Comparison of ENCODE assay signal across 22 cellular contexts in the genomic region with DNA sequence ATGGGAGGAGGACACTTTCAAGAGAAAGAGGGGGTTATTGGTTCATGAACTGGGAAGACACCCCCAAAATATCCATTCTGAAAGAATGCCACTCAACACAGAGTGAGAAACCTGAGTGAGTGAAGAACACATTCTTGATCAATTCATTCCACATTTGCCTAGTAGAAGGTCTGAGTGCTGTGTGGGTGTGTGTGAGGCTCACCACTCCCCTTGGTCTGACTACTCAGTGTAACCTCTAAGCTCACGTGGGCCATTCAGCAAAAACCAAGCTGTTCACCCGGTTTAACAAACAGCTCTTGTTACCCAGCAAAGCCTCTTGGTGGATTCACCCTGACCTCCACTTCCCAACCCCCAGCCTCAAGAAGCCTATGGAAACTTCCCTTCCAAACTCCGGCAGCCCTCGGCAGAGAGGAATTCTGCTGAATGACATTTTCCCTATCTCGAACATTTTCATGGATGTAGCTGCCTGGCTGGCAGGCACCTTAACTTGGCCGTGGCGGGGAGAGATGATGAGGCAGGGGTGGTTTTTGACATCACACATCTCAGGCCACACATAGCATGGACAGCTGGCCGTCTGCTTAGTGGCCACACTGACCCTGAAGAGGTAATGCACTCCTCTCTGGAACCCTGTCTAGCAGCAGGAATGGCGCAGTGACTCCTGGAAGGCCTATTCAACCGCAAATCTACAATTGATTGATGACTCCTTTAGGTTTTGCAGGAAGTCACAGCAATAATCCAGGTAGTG. TPM values are rescaled to one million over a fixed set of nuclear protein-coding genes. Genes with fewer than 3 reads are reported as not detected.
DNase-seq lines count a peak whose midpoint lies in the region; ATAC-seq and TF ChIP-seq lines count a peak whose summit lies in the region.
"Had no signal": no experiment of that assay in that cellular context is flagged by ENCODE, and none has a peak within 500 bp of the region (broad histone marks: within the 10 kb centered on the region; RNA-seq: fewer than 3 reads in every experiment).

No MANE protein-coding gene starts in this region.

- H4K20me1 ChIP-seq in PC-9 (ENCODE audit: insufficient read depth) = no peaks in the 10 kb centered on the region

- TF ChIP-seq CTCF in GM20000 (IDR thresholded peaks at IDR 0.05; ENCODE audit: extremely low read depth, missing control alignments) (no peak), PC-9 (conservative IDR thresholded peaks at IDR 0.05) (no peak), progenitor cell of endocrine pancreas (IDR thresholded peaks at IDR 0.05; ENCODE audit: unreplicated experiment) (no peak), tibial artery (IDR thresholded peaks at IDR 0.05) (no peak)

- no peak overlapping the region for H3K27ac ChIP-seq in PC-9
- no peak overlapping the region for H3K27ac ChIP-seq in tibial artery
- H3K27ac ChIP-seq: coronary artery, sigmoid colon had no signal

- POLR2A ChIA-PET in PC-9 (lab: Charles Lee; ENCODE audit: unreplicated experiment) = interaction anchor here (0.5 to 0.7 kb wide), 3 partner anchors 16 to 66 kb away, joined by 3 read pairs; no protein-coding TSS in a partner anchor

- H3K36me3 Mint-ChIP-seq in progenitor cell of endocrine pancreas (ENCODE audit: insufficient read depth) (no peaks in the 10 kb centered on the region), T-helper 17 cell (ENCODE audit: low read depth) (peaks cover 2% of the 10 kb centered on the region)
- H3K36me3 Mint-ChIP-seq: natural killer cell had no signal

- peak; percentile 37 for DNase-seq in GM20000 (ENCODE audit: low spot score)
- DNase-seq in PC-9 = peak; percentile 52 to 60
- DNase-seq in foreskin melanocyte = peak; percentile 74
- DNase-seq in progenitor cell of endocrine pancreas (ENCODE audit: low spot score, unreplicated experiment) = no peak
- DNase-seq in tibial artery = no peak
- DNase-seq in T-helper 17 cell = no peak
- no peak for DNase-seq in NK-92 treated with Interleukin-12 subunit alpha and Interleukin-12 subunit beta, amount 100 ng/mL, for 24 hours (lab: John Stamatoyannopoulos, UW)
- DNase-seq in AG20443 (ENCODE audit: low spot score) = no peak
- DNase-seq: activated CD4-positive, alpha-beta T cell treated with anti-CD3 and anti-CD28 coated beads for 36 hours; hippocampal formation; KBM-7; left ventricle myocardium superior; natural killer cell; NCI-H1694; sigmoid colon; stimulated activated naive CD4-positive, alpha-beta T cell treated with Interleukin-2 at 50 U/mL for 16 hours had no signal

- intact Hi-C loops in PC-9 (cut with micrococcal nuclease; ENCODE audit: unreplicated experiment) = loop anchor here (5.0 kb wide), 1 partner anchor 40 kb away; no protein-coding TSS in a partner anchor
- intact Hi-C loops in tibial artery (cut with DNase I; ENCODE audit: low total_unique reads) = no loop called here

- H3K27ac Mint-ChIP-seq in progenitor cell of endocrine pancreas (peak overlapping the region; percentile 87), T-helper 17 cell (no peak overlapping the region)
- H3K27ac Mint-ChIP-seq: activated CD4-positive, alpha-beta T cell treated with anti-CD3 and anti-CD28 coated beads for 36 hours; natural killer cell; T-helper 1 cell treated with Interleukin-12 subunit alpha and Interleukin-12 subunit beta and Interleukin-4 antibody, amounts not matched to agents 30 μg/mL and 1 μg/mL, for 36 hours had no signal

- H3K27me3 Mint-ChIP-seq in progenitor cell of endocrine pancreas = no peaks in the 10 kb centered on the region
- H3K27me3 Mint-ChIP-seq in T-helper 17 cell = peaks cover 5% of the 10 kb centered on the region
- H3K27me3 Mint-ChIP-seq: activated CD4-positive, alpha-beta T cell treated with anti-CD3 and anti-CD28 coated beads for 36 hours had no signal

- ATAC-seq in T-helper 17 cell = no peak
- ATAC-seq: activated CD4-positive, alpha-beta T cell treated with anti-CD3 and anti-CD28 coated beads for 36 hours; left ventricle myocardium superior had no signal

- H3K9me2 ChIP-seq in PC-9 (ENCODE audit: insufficient read depth) = no peaks in the 10 kb centered on the region

- H3K4me3 ChIP-seq in PC-9 = no peak overlapping the region
- H3K4me3 ChIP-seq in tibial artery = no peak overlapping the region
- H3K4me3 ChIP-seq: coronary artery, Peyer's patch, sigmoid colon had no signal

- H3K4me1 ChIP-seq in PC-9 (replicated peaks; ENCODE audit: insufficient read depth) = no peaks in the 10 kb centered on the region
- H3K4me1 ChIP-seq in tibial artery = no peaks in the 10 kb centered on the region
- H3K4me1 ChIP-seq: sigmoid colon had no signal

- H3K9me3 Mint-ChIP-seq in progenitor cell of endocrine pancreas (ENCODE audit: low read depth) = no peaks in the 10 kb centered on the region
- H3K9me3 Mint-ChIP-seq: natural killer cell; T-helper 1 cell treated with Interleukin-12 subunit alpha and Interleukin-12 subunit beta and Interleukin-4 antibody, amounts not matched to agents 30 μg/mL and 1 μg/mL, for 36 hours had no signal

- CTCF ChIA-PET in PC-9 (lab: Charles Lee) = interaction anchor here (0.5 to 1.7 kb wide), 5 partner anchors 30 to 1678 kb away, joined by 3 to 17 read pairs (median 4); a partner anchor contains a TSS

- no TSS peak for BruUV-seq in PC-9 (replicated peaks; lab: Mats Ljungman, UMichigan)

- H3K36me3 ChIP-seq in PC-9 (ENCODE audit: low read depth) (no peaks in the 10 kb centered on the region), tibial artery (no peaks in the 10 kb centered on the region)
- H3K36me3 ChIP-seq: sigmoid colon had no signal

- no peaks in the 10 kb centered on the region for H3K9me3 ChIP-seq in PC-9 (ENCODE audit: insufficient read depth, low read depth)
- H3K9me3 ChIP-seq in tibial artery = no peaks in the 10 kb centered on the region
- H3K9me3 ChIP-seq in T-helper 17 cell (ENCODE audit: control insufficient read depth, low read length, poor library complexity, severe bottlenecking) = no peaks in the 10 kb centered on the region
- H3K9me3 ChIP-seq: Peyer's patch, sigmoid colon had no signal

- no peaks in the 10 kb centered on the region for H3K27me3 ChIP-seq in PC-9 (ENCODE audit: insufficient read depth, low read depth)
- peaks cover 0 to 32% of the 10 kb centered on the region in 2 donors for H3K27me3 ChIP-seq in tibial artery
- H3K27me3 ChIP-seq: Peyer's patch, sigmoid colon had no signal

- H3K4me3 Mint-ChIP-seq in progenitor cell of endocrine pancreas (ENCODE audit: low read depth) = peak overlapping the region; percentile 7
- H3K4me3 Mint-ChIP-seq in T-helper 17 cell = no peak overlapping the region
- H3K4me3 Mint-ChIP-seq: activated CD4-positive, alpha-beta T cell treated with anti-CD3 and anti-CD28 coated beads for 36 hours; natural killer cell; T-helper 1 cell treated with Interleukin-12 subunit alpha and Interleukin-12 subunit beta and Interleukin-4 antibody, amounts not matched to agents 30 μg/mL and 1 μg/mL, for 36 hours had no signal

- H3K4me1 Mint-ChIP-seq in progenitor cell of endocrine pancreas (ENCODE audit: low read depth) = peaks cover 28% of the 10 kb centered on the region
- no peaks in the 10 kb centered on the region for H3K4me1 Mint-ChIP-seq in T-helper 17 cell
- H3K4me1 Mint-ChIP-seq: activated CD4-positive, alpha-beta T cell treated with anti-CD3 and anti-CD28 coated beads for 36 hours; natural killer cell had no signal

- H3K79me2 ChIP-seq in PC-9 (ENCODE audit: low read depth) = no peaks in the 10 kb centered on the region

- no peak overlapping the region for H2AFZ ChIP-seq in PC-9

- H3F3A ChIP-seq in PC-9 (ENCODE audit: insufficient read depth, low read depth) = 0 out of 2 replicates have a peak, but pooled peaks cover 3% of the 10 kb centered on the region

- 0 out of 2 replicates have a peak overlapping the region, but pooled peaks have one; percentile 16 for H3K4me2 ChIP-seq in PC-9

RNA-seq across cellular contexts. Expression of a gene that starts 11.6 kb away (rescaled TPM):
- total RNA-seq in PC-9 (2021) (0.75 and 0.76 TPM in 2 replicates), progenitor cell of endocrine pancreas (6.6 and 8.4 TPM in 2 replicates), T-helper 17 cell (1 to 10 TPM; 4.1 to 8.4 TPM)
- total RNA-seq: fibroblast of lung, H1, NCI-H460 had no signal

RNA-seq across cellular contexts. Expression of a gene that starts 46.3 kb away (rescaled TPM):
- total RNA-seq in PC-9 (2021) = 15.5 and 18.7 TPM in 2 replicates
- total RNA-seq in progenitor cell of endocrine pancreas = 0.62 and 1.2 TPM in 2 replicates
- 1 to 10 TPM in 1 of 2 donors, under 1 TPM in 1; 0.68 to 2.2 TPM for total RNA-seq in T-helper 17 cell
- total RNA-seq: H1 had no signal

Comparison
In these comparisons a context has a peak if more than half of its experiments do, and no peak if none do; other contexts are left out.
1. DNase-seq: peak in GM20000 (single experiment), PC-9 (2 of 2) and foreskin melanocyte (single experiment); none in progenitor cell of endocrine pancreas (single experiment), tibial artery (0 of 2), T-helper 17 cell (0 of 3), NK-92 treated with Interleukin-12 subunit alpha and Interleukin-12 subunit beta, amount 100 ng/mL, for 24 hours (single experiment) and AG20443 (single experiment).